Comparison of ENCODE assay signal across 8 cellular contexts in genomic region chr15:85380217-85380859, GRCh38. TPM values are rescaled to one million over a fixed set of nuclear protein-coding genes. Genes with fewer than 3 reads are reported as not detected.
DNase-seq lines count a peak whose midpoint lies in the region; ATAC-seq and TF ChIP-seq lines count a peak whose summit lies in the region.

AKAP13 (plus strand) TSS chr15:85380603; CDS start chr15:85485721, 105,118 bp downstream.

- H2AFZ ChIP-seq in GM23338 (peak within 1 kb of the TSS; percentile 75; the same call in 1 of the 2 replicates), fibroblast of lung (ENCODE audit: low read length) (peak within 1 kb of the TSS; percentile 93)

- H3K9me3 ChIP-seq in fibroblast of lung (ENCODE audit: control insufficient read depth, insufficient read depth, low read depth, low read length): no peaks in the 10 kb centered on the region
- H3K9me3 ChIP-seq in naive thymus-derived CD4-positive, alpha-beta T cell (ENCODE audit: control insufficient read depth in 2 of 3, low read length in 3 of 3): no peaks in the 10 kb centered on the region

- H3K79me2 ChIP-seq in GM23338 (replicated peaks; ENCODE audit: insufficient read depth) (peaks cover 43% of the 10 kb centered on the region), fibroblast of lung (ENCODE audit: control insufficient read depth, insufficient read depth, low read length) (peaks cover 39% of the 10 kb centered on the region)

- ATAC-seq in GM23338: peak; percentile 91
- peak; percentile 87 for ATAC-seq in naive thymus-derived CD4-positive, alpha-beta T cell
- ATAC-seq in stimulated activated memory B cell treated with anti-CD40 and anti-IgM and Interleukin-4, amounts not matched to agents 10 μg/mL and 1 μg/mL and 100 μg/mL, for 72 hours: peak; percentile 93

- H3K27me3 ChIP-seq in GM23338 (ENCODE audit: insufficient read depth) (no peaks in the 10 kb centered on the region), fibroblast of lung (ENCODE audit: control insufficient read depth, insufficient read depth, low read length) (no peaks in the 10 kb centered on the region)
- no peaks in the 10 kb centered on the region for H3K27me3 ChIP-seq in naive thymus-derived CD4-positive, alpha-beta T cell (ENCODE audit: control insufficient read depth in 2 of 2, insufficient read depth in 2 of 2, low read length in 2 of 2)

- peaks cover 3% of the 10 kb centered on the region for H3K27me3 Mint-ChIP-seq in GM23338 (ENCODE audit: insufficient read depth, low read depth, poor library complexity)
- H3K27me3 Mint-ChIP-seq in naive thymus-derived CD4-positive, alpha-beta T cell: peaks cover 0 to 2% (median 0%) of the 10 kb centered on the region in 5 donors
- H3K27me3 Mint-ChIP-seq in stimulated activated memory B cell treated with anti-CD40 and anti-IgM and Interleukin-4, amounts not matched to agents 10 μg/mL and 1 μg/mL and 100 μg/mL, for 72 hours: no peaks in the 10 kb centered on the region

- H3K27ac Mint-ChIP-seq in GM23338: peak within 1 kb of the TSS; percentile 91
- H3K27ac Mint-ChIP-seq in naive thymus-derived CD4-positive, alpha-beta T cell: peak within 1 kb of the TSS; percentile 84 to 96 (median 94)
- H3K27ac Mint-ChIP-seq in stimulated activated memory B cell treated with anti-CD40 and anti-IgM and Interleukin-4, amounts not matched to agents 10 μg/mL and 1 μg/mL and 100 μg/mL, for 72 hours: peak within 1 kb of the TSS; percentile 96

- H4K20me1 ChIP-seq in GM23338 (replicated peaks; ENCODE audit: insufficient read depth): peaks cover 31% of the 10 kb centered on the region
- H4K20me1 ChIP-seq in fibroblast of lung (ENCODE audit: control insufficient read depth, extremely low read depth, insufficient read depth, low read length): no peaks in the 10 kb centered on the region

- no peaks in the 10 kb centered on the region for H3K9me2 ChIP-seq in GM23338 (ENCODE audit: insufficient read depth)

- no peaks in the 10 kb centered on the region for H3K36me3 Mint-ChIP-seq in GM23338 (ENCODE audit: low read depth)
- peaks cover 0 to 14% (median 0%) of the 10 kb centered on the region in 5 donors for H3K36me3 Mint-ChIP-seq in naive thymus-derived CD4-positive, alpha-beta T cell
- H3K36me3 Mint-ChIP-seq in stimulated activated memory B cell treated with anti-CD40 and anti-IgM and Interleukin-4, amounts not matched to agents 10 μg/mL and 1 μg/mL and 100 μg/mL, for 72 hours: peaks cover 1% of the 10 kb centered on the region

- H3K4me1 ChIP-seq in GM23338 (ENCODE audit: insufficient read depth) (peaks cover 9% of the 10 kb centered on the region; the same call in 1 of the 2 replicates), fibroblast of lung (ENCODE audit: control insufficient read depth, extremely low read depth, insufficient read depth, low read length) (no peaks in the 10 kb centered on the region)
- peaks cover 16 to 23% of the 10 kb centered on the region in 2 donors for H3K4me1 ChIP-seq in naive thymus-derived CD4-positive, alpha-beta T cell (ENCODE audit: control insufficient read depth in 2 of 2, insufficient read depth in 2 of 2, low read length in 2 of 2)

- peak within 1 kb of the TSS; percentile 77 for H3K4me3 ChIP-seq in GM23338
- H3K4me3 ChIP-seq in fibroblast of lung (replicated peaks in 1 of 4; ENCODE audit: control extremely low read depth in 1 of 4, insufficient read depth in 1 of 4, low read depth in 3 of 4, low read length in 4 of 4): peak within 1 kb of the TSS; percentile 69 to 81 (median 76)
- H3K4me3 ChIP-seq in naive thymus-derived CD4-positive, alpha-beta T cell (ENCODE audit: low read length): peak within 1 kb of the TSS; percentile 62

- TF ChIP-seq CTCF in GM23338 (conservative IDR thresholded peaks at IDR 0.05; ENCODE audit: low read depth in 2 of 2) (no peak), fibroblast of lung (conservative IDR thresholded peaks at IDR 0.05 in 1 of 2, IDR thresholded peaks at IDR 0.05 in 1 of 2; ENCODE audit: low read depth in 1 of 2, low read length in 2 of 2) (no peak)

- peaks cover 28% of the 10 kb centered on the region for H3K4me1 Mint-ChIP-seq in GM23338
- peaks cover 29 to 65% (median 47%) of the 10 kb centered on the region in 7 donors for H3K4me1 Mint-ChIP-seq in naive thymus-derived CD4-positive, alpha-beta T cell
- H3K4me1 Mint-ChIP-seq in stimulated activated memory B cell treated with anti-CD40 and anti-IgM and Interleukin-4, amounts not matched to agents 10 μg/mL and 1 μg/mL and 100 μg/mL, for 72 hours: peaks cover 50% of the 10 kb centered on the region

- H3K27ac ChIP-seq in GM23338 (ENCODE audit: low read depth): peak within 1 kb of the TSS; percentile 96; the same call in 1 of the 2 replicates
- peak within 1 kb of the TSS; percentile 72 for H3K27ac ChIP-seq in fibroblast of lung (ENCODE audit: insufficient read depth, low read length)
- H3K27ac ChIP-seq in naive thymus-derived CD4-positive, alpha-beta T cell (ENCODE audit: low read depth, low read length): peak within 1 kb of the TSS; percentile 79

- H3K36me3 ChIP-seq in GM23338 (ENCODE audit: insufficient read depth): no peaks in the 10 kb centered on the region
- H3K36me3 ChIP-seq in fibroblast of lung (ENCODE audit: control insufficient read depth, insufficient read depth, low read length): no peaks in the 10 kb centered on the region
- H3K36me3 ChIP-seq in naive thymus-derived CD4-positive, alpha-beta T cell (ENCODE audit: control insufficient read depth in 2 of 3, insufficient read depth in 3 of 3, low read length in 3 of 3): no peaks in the 10 kb centered on the region

- peak within 1 kb of the TSS; percentile 78 for H3K4me3 Mint-ChIP-seq in GM23338
- H3K4me3 Mint-ChIP-seq in naive thymus-derived CD4-positive, alpha-beta T cell: peak within 1 kb of the TSS; percentile 86 to 96 (median 92)
- H3K4me3 Mint-ChIP-seq in stimulated activated memory B cell treated with anti-CD40 and anti-IgM and Interleukin-4, amounts not matched to agents 10 μg/mL and 1 μg/mL and 100 μg/mL, for 72 hours: peak within 1 kb of the TSS; percentile 84

- CTCF ChIA-PET in naive thymus-derived CD4-positive, alpha-beta T cell (lab: Charles Lee): interaction anchor here (0.9 to 3.1 kb wide), 5 partner anchors 9 to 84 kb away, joined by 3 to 11 read pairs (median 5); no protein-coding TSS in a partner anchor

- peak within 1 kb of the TSS; percentile 88 for H3K4me2 ChIP-seq in GM23338
- H3K4me2 ChIP-seq in fibroblast of lung (ENCODE audit: extremely low read depth, insufficient read depth, low read length): peak within 1 kb of the TSS; percentile 84

- peak within 1 kb of the TSS; percentile 77 for H3K9ac ChIP-seq in fibroblast of lung (ENCODE audit: insufficient read depth, low read length)

- intact Hi-C loops in naive thymus-derived CD4-positive, alpha-beta T cell (cut with micrococcal nuclease): loop anchor here in 1 of 2 donors (1.0 to 10.0 kb wide), 9 partner anchors 33 to 414 kb away; partner anchors contain the start of genes KLHL25 and PDE8A

- DNase-seq in Daoy (ENCODE audit: low read depth) (peak; percentile 96), GM23338 (ENCODE audit: low spot score) (peak; percentile 99), Kasumi-1 (lab: John Stamatoyannopoulos, UW) (peak; percentile 95 to 98), RKO (ENCODE audit: low spot score) (peak; percentile 99), activated T-helper 1 cell treated with Interleukin-2 at 50 U/mL for 16 hours (ENCODE audit: low read depth) (peak; percentile 88), fibroblast of lung (ENCODE audit: low read depth in 2 of 2) (peak; percentile 99 to 100)
- peak; percentile 78 to 93 (median 88) for DNase-seq in naive thymus-derived CD4-positive, alpha-beta T cell

- no peaks in the 10 kb centered on the region for H3F3A ChIP-seq in GM23338 (replicated peaks; ENCODE audit: low read depth)

- POLR2A ChIA-PET in naive thymus-derived CD4-positive, alpha-beta T cell (lab: Charles Lee): interaction anchor here (0.5 to 3.2 kb wide), 16 partner anchors 9 to 780 kb away, joined by 3 to 23 read pairs (median 4); no protein-coding TSS in a partner anchor

- H3K9me3 Mint-ChIP-seq in GM23338: no peaks in the 10 kb centered on the region
- H3K9me3 Mint-ChIP-seq in naive thymus-derived CD4-positive, alpha-beta T cell: no peaks in the 10 kb centered on the region
- no peaks in the 10 kb centered on the region for H3K9me3 Mint-ChIP-seq in stimulated activated memory B cell treated with anti-CD40 and anti-IgM and Interleukin-4, amounts not matched to agents 10 μg/mL and 1 μg/mL and 100 μg/mL, for 72 hours

RNA-seq across cellular contexts. Expression of gene AKAP13, which starts in this region (rescaled TPM):
- 9.9 and 18.5 TPM in 2 replicates for total RNA-seq in Daoy (2014; rRNA removed; shearing (Covaris generic))
- total RNA-seq in GM23338 (2014; rRNA removed; shearing (Covaris generic)): 49.4 and 60.7 TPM in 2 replicates
- polyA plus RNA-seq in GM23338 (2016; fragmentation: Nextera tagmentation; extraction: Ambion mirVana) (40.3 and 46.2 TPM in 2 replicates), fibroblast of lung (8.3 and 9.2 TPM in 2 replicates)
- total RNA-seq in fibroblast of lung: 41.1 and 68.4 TPM in 2 replicates
- 18.1 and 19.5 TPM in 2 replicates for polyA plus RNA-seq in fibroblast of lung (2012)
- polyA minus RNA-seq in fibroblast of lung (ENCODE audit: low replicate concordance): 59.6 and 86.0 TPM in 2 replicates
- 100 to 1,000 TPM; 170 to 400 (median 241) TPM for total RNA-seq in naive thymus-derived CD4-positive, alpha-beta T cell
- polyA plus RNA-seq in naive thymus-derived CD4-positive, alpha-beta T cell: 100 to 1,000 TPM; 108 to 148 TPM

Comparison
In these comparisons a context has a peak if more than half of its experiments do, and no peak if none do; other contexts are left out.
1. Peak in every context shown above with its lines: DNase-seq, ATAC-seq, H3K4me3 ChIP-seq and H3K27ac ChIP-seq.